ENCODE assay signal across 9 cellular contexts in genomic region chr5:74953961-74954720, GRCh38.
DNase-seq lines count a peak whose midpoint lies in the region; ATAC-seq and TF ChIP-seq lines count a peak whose summit lies in the region.
"Had no signal": no experiment of that assay in that cellular context is flagged by ENCODE, and none has a peak within 500 bp of the region (broad histone marks: within the 10 kb centered on the region; RNA-seq: fewer than 3 reads in every experiment).

No MANE protein-coding gene starts in this region.

- peak; percentile 12 for DNase-seq in GM10266 (ENCODE audit: extremely low spot score)
- peak; percentile 58 for DNase-seq in astrocyte of the hippocampus (ENCODE audit: low read depth, low spot score)
- DNase-seq in mucosa of gallbladder (ENCODE audit: low spot score): peak; percentile 42
- DNase-seq in activated CD4-positive, alpha-beta T cell treated with anti-CD3 and anti-CD28 coated beads, Interleukin-2, amount 50 U/mL, for 1 hour: no peak
- DNase-seq in SW 1271 (lab: John Stamatoyannopoulos, UW): no peak
- DNase-seq: nephron progenitor cell had no signal

- TF ChIP-seq CTCF in GM10266 (IDR thresholded peaks at IDR 0.05; ENCODE audit: control insufficient read depth, insufficient read depth, low read depth, missing control alignments): no peak

- ATAC-seq in HG02840 (IDR thresholded peaks at IDR 0.05; ENCODE audit: low FRiP score, unreplicated experiment): peak; percentile 79
- no peak for ATAC-seq in HG02759 (IDR thresholded peaks at IDR 0.05; ENCODE audit: unreplicated experiment)
- no peak for ATAC-seq in GM19397 (IDR thresholded peaks at IDR 0.05; ENCODE audit: unreplicated experiment)

Comparison
In these comparisons a context has a peak if more than half of its experiments do, and no peak if none do; other contexts are left out.
1. DNase-seq: peak in GM10266 (single experiment), astrocyte of the hippocampus (single experiment) and mucosa of gallbladder (single experiment); none in activated CD4-positive, alpha-beta T cell treated with anti-CD3 and anti-CD28 coated beads, Interleukin-2, amount 50 U/mL, for 1 hour (single experiment) and SW 1271 (0 of 2).